ENCODE assay signal across 1 cellular context in the genomic region with DNA sequence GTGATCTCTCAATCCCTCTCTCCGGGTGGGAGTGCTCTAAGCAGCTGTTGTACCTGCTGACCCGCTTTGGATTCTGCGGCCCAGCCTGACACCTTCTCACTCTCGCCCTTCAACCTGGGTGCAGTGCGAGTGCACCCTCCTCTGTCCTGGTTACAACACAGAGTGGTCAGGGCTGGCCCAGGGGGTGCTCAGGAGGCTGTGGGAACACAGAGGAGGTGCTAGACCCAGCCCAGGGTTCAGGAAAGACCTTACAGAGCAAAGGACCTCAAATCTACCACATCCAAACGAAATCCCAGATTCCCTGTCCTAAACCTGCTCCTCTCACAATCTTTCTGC.
TF ChIP-seq lines count a peak whose summit lies in the region.

No MANE protein-coding gene starts in this region.

TF ChIP-seq in endothelial cell of umbilical vein, 7 proteins besides CTCF, POLR2A, EP300 and RAD21:
- TF ChIP-seq MAX (IDR thresholded peaks at IDR 0.05; ENCODE audit: insufficient read depth, insufficient read length): no peak
- no peak for TF ChIP-seq POLR2AphosphoS5 (IDR thresholded peaks at IDR 0.05; ENCODE audit: insufficient read depth, low read depth, low read length)
- TF ChIP-seq MYC (IDR thresholded peaks at IDR 0.05; ENCODE audit: low read depth, low read length): no peak
- no peak for TF ChIP-seq JUN (IDR thresholded peaks at IDR 0.05; ENCODE audit: borderline replicate concordance, insufficient read depth, insufficient read length, low read depth)
